Comparison of ENCODE assay signal across 9 cellular contexts in the genomic region with DNA sequence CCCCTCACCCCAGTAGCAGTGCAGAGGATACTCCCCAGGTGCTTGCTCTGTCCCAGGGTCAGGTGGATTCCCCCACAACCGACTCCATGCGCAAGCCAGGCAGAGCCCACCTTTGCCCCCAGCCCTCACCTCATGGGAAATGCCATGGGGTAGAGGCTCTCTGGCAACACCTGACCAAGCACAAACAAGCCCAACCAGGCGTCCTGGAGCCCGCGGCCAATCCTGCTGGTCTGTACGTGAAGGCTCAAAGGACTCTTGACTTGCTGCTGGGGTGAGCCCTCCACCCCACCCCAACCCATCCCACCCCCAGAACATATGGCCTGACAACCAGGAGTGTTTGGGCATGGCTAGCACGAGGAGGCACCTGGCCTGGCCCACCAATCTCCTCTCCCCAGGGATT. TPM values are rescaled to one million over a fixed set of nuclear protein-coding genes. Genes with fewer than 3 reads are reported as not detected.
A peak's percentile ranks its signal among the peaks of the same experiment; 100 is the strongest.
DNase-seq lines count a peak whose midpoint lies in the region; ATAC-seq and TF ChIP-seq lines count a peak whose summit lies in the region.
"Had no signal": no experiment of that assay in that cellular context is flagged by ENCODE, and none has a peak within 500 bp of the region (broad histone marks: within the 10 kb centered on the region; RNA-seq: fewer than 3 reads in every experiment).

No MANE protein-coding gene starts in this region.

- ATAC-seq in HCT116 (peak; percentile 2), HG02973 (IDR thresholded peaks at IDR 0.05; ENCODE audit: unreplicated experiment) (no peak), GM18873 (IDR thresholded peaks at IDR 0.05; ENCODE audit: low FRiP score, unreplicated experiment) (no peak), HG03457 (IDR thresholded peaks at IDR 0.05; ENCODE audit: unreplicated experiment) (no peak), GM21717 (IDR thresholded peaks at IDR 0.05; ENCODE audit: unreplicated experiment) (no peak)

- H3K4me1 Mint-ChIP-seq in mesothelial cell of epicardium = peaks cover 29% of the 10 kb centered on the region

- no peaks in the 10 kb centered on the region for H3K79me2 ChIP-seq in HCT116 (ENCODE audit: insufficient read depth, low read length)

- peak overlapping the region; percentile 43 for H3K4me3 Mint-ChIP-seq in mesothelial cell of epicardium

- H3K9me3 ChIP-seq in HCT116 (ENCODE audit: control insufficient read depth in 1 of 2, insufficient read depth in 1 of 2, low read depth in 1 of 2, low read length in 2 of 2) (no peaks in the 10 kb centered on the region), ascending aorta (no peaks in the 10 kb centered on the region)

- CTCF ChIA-PET in AG04449 (lab: Yijun Ruan, JAX) = interaction anchor here (0.8 to 5.8 kb wide), 28 partner anchors 9 to 368 kb away, joined by 3 to 41 read pairs (median 4); partner anchors contain the start of gene COL16A1
- CTCF ChIA-PET in HCT116 (lab: Charles Lee) = interaction anchor here (0.6 to 3.6 kb wide), 9 partner anchors 14 to 374 kb away, joined by 3 to 27 read pairs (median 3); no protein-coding TSS in a partner anchor

- BruUV-seq in HCT116 (replicated peaks; lab: Mats Ljungman, UMichigan) = no TSS peak

- peaks cover 27% of the 10 kb centered on the region for H3K27me3 Mint-ChIP-seq in mesothelial cell of epicardium (ENCODE audit: low read depth)

- no peak for TF ChIP-seq POLR2A in HCT116 (IDR thresholded peaks at IDR 0.05; ENCODE audit: borderline replicate concordance, extremely low read depth, insufficient read depth, insufficient read length)

- intact Hi-C loops in HCT116 (cut with micrococcal nuclease) (loop anchor here (2.0 kb wide), 1 partner anchor 26 kb away; no protein-coding TSS in a partner anchor), ascending aorta (cut with DNase I) (loop anchor here (1.0 to 5.0 kb wide), 3 partner anchors 27 to 300 kb away; no protein-coding TSS in a partner anchor)

- DNase-seq in AG04449 (ENCODE audit: low read depth, low spot score) (no peak), HCT116 (ENCODE audit: low read depth, low spot score) (no peak), ascending aorta (ENCODE audit: low spot score in 2 of 2) (no peak), mesothelial cell of epicardium (ENCODE audit: low spot score in 2 of 2, unreplicated experiment in 2 of 2) (no peak)

- no peak for TF ChIP-seq CTCF in AG04449 (IDR thresholded peaks at IDR 0.05; ENCODE audit: insufficient read depth, low read length, missing control alignments)
- no peak for TF ChIP-seq CTCF in HCT116 (IDR thresholded peaks at IDR 0.05 in 2 of 3, conservative IDR thresholded peaks at IDR 0.05 in 1 of 3; ENCODE audit: borderline replicate concordance in 1 of 3, insufficient read depth in 1 of 3, low read depth in 2 of 3, low read length in 2 of 3)
- TF ChIP-seq CTCF in ascending aorta (IDR thresholded peaks at IDR 0.05) = no peak
- TF ChIP-seq CTCF in mesothelial cell of epicardium (IDR thresholded peaks at IDR 0.05; ENCODE audit: unreplicated experiment) = no peak

- no peak overlapping the region for H3K27ac ChIP-seq in HCT116 (ENCODE audit: low read depth, low read length)
- H3K27ac ChIP-seq in ascending aorta = no peak overlapping the region

- H3K4me1 ChIP-seq in HCT116 (ENCODE audit: control insufficient read depth in 1 of 2, insufficient read depth in 2 of 2, low read length in 2 of 2) = peaks cover 31 to 57% of the 10 kb centered on the region in 2 experiments
- peaks cover 10 to 31% of the 10 kb centered on the region in 2 donors for H3K4me1 ChIP-seq in ascending aorta

- no peak overlapping the region for H3K27ac Mint-ChIP-seq in mesothelial cell of epicardium
- H3K27ac Mint-ChIP-seq: T-helper 1 cell treated with Interleukin-12 subunit alpha and Interleukin-12 subunit beta and Interleukin-4 antibody, amounts not matched to agents 30 μg/mL and 1 μg/mL, for 36 hours had no signal

- no peaks in the 10 kb centered on the region for H3K27me3 ChIP-seq in HCT116 (ENCODE audit: insufficient read depth, low read length)
- H3K27me3 ChIP-seq in ascending aorta = no peaks in the 10 kb centered on the region

- peak overlapping the region; percentile 96 for H3K4me2 ChIP-seq in HCT116 (ENCODE audit: low read length)

- H3K36me3 ChIP-seq in HCT116 (ENCODE audit: control insufficient read depth in 1 of 2, insufficient read depth in 2 of 2, low read length in 2 of 2) (no peaks in the 10 kb centered on the region), ascending aorta (no peaks in the 10 kb centered on the region)

- H3K9ac ChIP-seq in HCT116 (ENCODE audit: low read length) = peak overlapping the region; percentile 57; the same call in 1 of the 2 replicates

- RAD21 ChIA-PET in HCT116 (lab: Charles Lee; ENCODE audit: low non-redundant PET in 1 of 2, low total read pairs in 2 of 2, uncharacterized antibody in 2 of 2, unreplicated experiment in 2 of 2) = interaction anchor here in 1 of 2 experiments (1.8 kb wide), 1 partner anchor 202 kb away, joined by 17 read pairs; no protein-coding TSS in a partner anchor

- no peak overlapping the region for H2AFZ ChIP-seq in HCT116 (ENCODE audit: low read depth, low read length, poor library complexity, severe bottlenecking)

- POLR2A ChIA-PET in AG04449 (lab: Yijun Ruan, JAX) (interaction anchor here (0.8 kb wide), 1 partner anchor 27 kb away, joined by 4 read pairs; no protein-coding TSS in a partner anchor), HCT116 (lab: Charles Lee) (interaction anchor here (1.2 kb wide), 1 partner anchor 27 kb away, joined by 3 read pairs; no protein-coding TSS in a partner anchor)

- H3K4me3 ChIP-seq in AG04449 (ENCODE audit: low read depth, low read length) = peak overlapping the region; percentile 70
- peak overlapping the region; percentile 61 to 71 for H3K4me3 ChIP-seq in HCT116 (replicated peaks in 1 of 2; ENCODE audit: low read depth in 1 of 2, low read length in 2 of 2)
- H3K4me3 ChIP-seq in ascending aorta = peak overlapping the region; percentile 63 to 86

- H3K9me3 Mint-ChIP-seq in mesothelial cell of epicardium = no peaks in the 10 kb centered on the region
- H3K9me3 Mint-ChIP-seq: T-helper 1 cell treated with Interleukin-12 subunit alpha and Interleukin-12 subunit beta and Interleukin-4 antibody, amounts not matched to agents 30 μg/mL and 1 μg/mL, for 36 hours had no signal

- H3K9me2 ChIP-seq in HCT116 (ENCODE audit: insufficient read depth) = no peaks in the 10 kb centered on the region

- no peak for TF ChIP-seq RAD21 in HCT116 (IDR thresholded peaks at IDR 0.05; ENCODE audit: low read depth)

- no peaks in the 10 kb centered on the region for H4K20me1 ChIP-seq in HCT116 (ENCODE audit: insufficient read depth)

- H3K36me3 Mint-ChIP-seq in mesothelial cell of epicardium = no peaks in the 10 kb centered on the region

TF ChIP-seq in HCT116, 20 proteins besides CTCF, POLR2A, EP300 and RAD21:
- TF ChIP-seq EZH2phosphoT487 (IDR thresholded peaks at IDR 0.05; ENCODE audit: borderline replicate concordance) = no peak
- TF ChIP-seq SP1 (IDR thresholded peaks at IDR 0.05; ENCODE audit: low read depth) = no peak
- no peak for TF ChIP-seq FOSL1 (IDR thresholded peaks at IDR 0.05; ENCODE audit: low read depth)

RNA-seq across cellular contexts. Expression of gene ADGRB2, which starts 1.8 kb away (rescaled TPM):
- total RNA-seq in HCT116 (2021; ENCODE audit: unreplicated experiment) = 10.1 TPM
- polyA plus RNA-seq in HCT116 (2012) = 6.0 and 7.1 TPM in 2 replicates
- total RNA-seq in ascending aorta = 1.9 TPM
- total RNA-seq in mesothelial cell of epicardium = 21.5 to 24.0 TPM (median 21.9 TPM) in 3 replicates

RNA-seq across cellular contexts. Expression of gene SPOCD1, which starts 53.5 kb away (rescaled TPM):
- total RNA-seq in HCT116 (2021; ENCODE audit: unreplicated experiment) (5.0 TPM), ascending aorta (30.7 TPM), mesothelial cell of epicardium (0.75 to 1.3 TPM (median 1.0 TPM) in 3 replicates)
- polyA plus RNA-seq in HCT116 (2012) = 3.0 and 3.5 TPM in 2 replicates

RNA-seq across cellular contexts. Expression of gene COL16A1, which starts 58.5 kb away (rescaled TPM):
- 2.2 TPM for total RNA-seq in HCT116 (2021; ENCODE audit: unreplicated experiment)
- 1.3 and 1.5 TPM in 2 replicates for polyA plus RNA-seq in HCT116 (2012)
- total RNA-seq in ascending aorta = 339 TPM
- 365 to 389 TPM (median 380 TPM) in 3 replicates for total RNA-seq in mesothelial cell of epicardium

Comparison
In these comparisons a context has a peak if more than half of its experiments do, and no peak if none do; other contexts are left out.
1. RNA of gene COL16A1, which starts 58.5 kb away (total RNA-seq): 365 to 389 TPM in mesothelial cell of epicardium and 339 TPM in ascending aorta (single experiment); 2.2 TPM in HCT116 (single experiment); every median in the first group is over 100 times any median in the second.
2. Peak in every context shown above with its lines, with median percentiles within 50 percentile points of each other: H3K4me3 ChIP-seq.